In genomic region chr12:76346798-76347420, GRCh38 we compare ENCODE assay signal across 8 cellular contexts. TPM values are rescaled to one million over a fixed set of nuclear protein-coding genes. Genes with fewer than 3 reads are reported as not detected.
A peak's percentile ranks its signal among the peaks of the same experiment; 100 is the strongest.
DNase-seq lines count a peak whose midpoint lies in the region; ATAC-seq, FAIRE-seq and TF ChIP-seq lines count a peak whose summit lies in the region.

No MANE protein-coding gene starts in this region.

- H3K4me1 ChIP-seq in OCI-LY3 (ENCODE audit: low read length): peaks cover 17% of the 10 kb centered on the region
- H3K4me1 ChIP-seq in kidney (ENCODE audit: control insufficient read depth in 1 of 2, insufficient read depth in 1 of 2, low read depth in 1 of 2, low read length in 2 of 2): peaks cover 5 to 13% of the 10 kb centered on the region in 2 donors

- no peaks in the 10 kb centered on the region for H3K27me3 ChIP-seq in OCI-LY3 (ENCODE audit: low read depth, low read length)

- peak overlapping the region; percentile 96 to 99 (median 97) for H3K4me3 Mint-ChIP-seq in brain

- peaks cover 42% of the 10 kb centered on the region for H3K4me1 Mint-ChIP-seq in brain

- peaks cover 13% of the 10 kb centered on the region for H3K79me2 ChIP-seq in OCI-LY3 (ENCODE audit: low read length)

- no peaks in the 10 kb centered on the region for H3K36me3 ChIP-seq in OCI-LY3 (replicated peaks; ENCODE audit: low read depth, low read length)
- no peaks in the 10 kb centered on the region for H3K36me3 ChIP-seq in kidney (ENCODE audit: control insufficient read depth in 1 of 2, insufficient read depth in 2 of 2, low read length in 2 of 2)

- DNase-seq in stimulated activated CD4-positive, alpha-beta T cell treated with anti-CD3 and anti-CD28 coated beads, Interleukin-15, amount 100 ng/mL, for 24 hours: peak; percentile 38
- no peak for DNase-seq in stimulated activated CD4-positive, alpha-beta T cell treated with anti-CD3 and anti-CD28 coated beads, Interleukin-12 subunit alpha, Interleukin-12 subunit beta, amount 100 ng/mL, for 4 hours
- no peak for DNase-seq in kidney
- peak; percentile 68 for DNase-seq in stromal cell of bone marrow (ENCODE audit: low read depth)

- peak overlapping the region; percentile 91 for H3K9ac ChIP-seq in OCI-LY3 (ENCODE audit: low read length)
- peak overlapping the region; percentile 55 to 66 for H3K9ac ChIP-seq in kidney (ENCODE audit: low read length in 2 of 2)

- H4K20me1 ChIP-seq in OCI-LY3 (ENCODE audit: insufficient read depth, low read length): no peaks in the 10 kb centered on the region

- no peaks in the 10 kb centered on the region for H3K9me3 Mint-ChIP-seq in brain

- H3K27ac ChIP-seq in OCI-LY3 (ENCODE audit: low read length): peak overlapping the region; percentile 71; the same call in 1 of the 2 replicates
- H3K27ac ChIP-seq in kidney (ENCODE audit: low read depth in 2 of 2, low read length in 2 of 2): peak overlapping the region in 1 of 2 donors; percentile 8

- TF ChIP-seq CTCF in OCI-LY3 (IDR thresholded peaks at IDR 0.05; ENCODE audit: low read depth, low read length) (peak; percentile 74), brain (conservative IDR thresholded peaks at IDR 0.05) (peak in 1 of 2 experiments; percentile 51), kidney (IDR thresholded peaks at IDR 0.05; ENCODE audit: borderline replicate concordance, extremely low read depth, insufficient read depth) (peak; percentile 45)

- H3K36me3 Mint-ChIP-seq in brain: no peaks in the 10 kb centered on the region

- H3K9me3 ChIP-seq in OCI-LY3 (ENCODE audit: insufficient read depth, low read length): no peaks in the 10 kb centered on the region
- H3K9me3 ChIP-seq in kidney (ENCODE audit: control insufficient read depth in 1 of 2, low read length in 2 of 2): no peaks in the 10 kb centered on the region

- intact Hi-C loops in kidney (cut with DNase I): no loop called here

- H3K4me3 ChIP-seq in OCI-LY3 (ENCODE audit: low read length) (peak overlapping the region; percentile 93), kidney (ENCODE audit: low read length in 2 of 2) (peak overlapping the region; percentile 83 to 93)

- 0 out of 2 replicates have a peak overlapping the region, but pooled peaks have one; percentile 89 for H2AFZ ChIP-seq in OCI-LY3 (ENCODE audit: low read depth, low read length)

- peak overlapping the region; percentile 95 to 99 (median 97) for H3K27ac Mint-ChIP-seq in brain

- H3K4me2 ChIP-seq in OCI-LY3 (ENCODE audit: low read length): peak overlapping the region; percentile 94

- peaks cover 16% of the 10 kb centered on the region for H3K27me3 Mint-ChIP-seq in brain

- ATAC-seq in HG02973 (IDR thresholded peaks at IDR 0.05; ENCODE audit: unreplicated experiment): peak; percentile 24
- ATAC-seq in HG03139 (IDR thresholded peaks at IDR 0.05; ENCODE audit: unreplicated experiment): no peak

- FAIRE-seq in kidney (lab: Jason Lieb, UNC): peak; percentile 21

RNA-seq across cellular contexts. Expression of gene BBS10, which starts 1.3 kb away (rescaled TPM):
- polyA plus RNA-seq in brain (ENCODE audit: insufficient read depth, low read depth, low replicate concordance): 6.6 TPM
- total RNA-seq in kidney: 10.9 TPM
- 5.1 TPM for polyA plus RNA-seq in kidney (ENCODE audit: insufficient read depth, low read depth, low replicate concordance)

Comparison
In these comparisons a context has a peak if more than half of its experiments do, and no peak if none do; other contexts are left out.
1. DNase-seq: peak in stimulated activated CD4-positive, alpha-beta T cell treated with anti-CD3 and anti-CD28 coated beads, Interleukin-15, amount 100 ng/mL, for 24 hours (single experiment) and stromal cell of bone marrow (single experiment); none in stimulated activated CD4-positive, alpha-beta T cell treated with anti-CD3 and anti-CD28 coated beads, Interleukin-12 subunit alpha, Interleukin-12 subunit beta, amount 100 ng/mL, for 4 hours (single experiment) and kidney (single experiment).